15 cellular contexts compared by ENCODE assay signal in the genomic region with DNA sequence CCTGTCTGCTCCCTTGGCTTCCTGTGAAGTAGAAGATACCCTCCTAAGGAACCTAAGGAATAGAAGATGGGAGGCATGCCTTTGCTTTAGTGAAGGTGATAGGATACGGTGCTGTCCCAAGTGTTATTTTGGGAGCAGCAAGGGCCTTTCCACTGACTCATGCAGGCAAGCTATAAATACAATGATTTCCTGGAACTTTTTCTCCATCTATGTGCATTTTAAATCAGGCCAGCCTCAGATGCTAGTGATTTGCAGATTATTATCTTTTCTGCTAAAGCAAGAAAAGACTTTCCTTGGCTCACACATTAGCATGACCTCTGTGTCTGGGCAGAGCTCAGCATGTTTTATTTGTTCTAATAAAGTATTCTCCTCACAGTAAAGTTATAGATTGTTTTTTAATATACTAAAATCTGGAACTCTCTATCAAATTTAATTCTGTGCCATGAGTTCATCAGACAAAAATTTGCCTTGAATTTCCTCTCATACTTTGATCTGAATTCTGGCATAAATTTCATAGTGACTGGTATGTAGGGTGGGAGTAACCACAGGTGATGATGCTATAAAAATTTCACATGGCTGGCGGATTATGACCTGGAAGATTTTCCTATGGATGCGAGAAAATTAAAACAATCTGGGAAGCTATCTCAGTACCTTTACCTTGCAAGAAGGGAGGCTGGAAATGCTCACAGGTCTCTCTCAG.
A peak's percentile ranks its signal among the peaks of the same experiment; 100 is the strongest.
DNase-seq lines count a peak whose midpoint lies in the region; ATAC-seq, FAIRE-seq and TF ChIP-seq lines count a peak whose summit lies in the region.
"Had no signal": no experiment of that assay in that cellular context is flagged by ENCODE, and none has a peak within 500 bp of the region (broad histone marks: within the 10 kb centered on the region; RNA-seq: fewer than 3 reads in every experiment).

No MANE protein-coding gene starts in this region.

- no peak overlapping the region for H3K4me3 ChIP-seq in thoracic aorta
- H3K4me3 ChIP-seq: dorsolateral prefrontal cortex had no signal

- H3K36me3 ChIP-seq in thoracic aorta, result no peaks in the 10 kb centered on the region

- H3K27me3 ChIP-seq in foreskin keratinocyte (no peaks in the 10 kb centered on the region), thoracic aorta (replicated peaks; ENCODE audit: insufficient read depth) (no peaks in the 10 kb centered on the region)

- TF ChIP-seq POLR2A in H54 (IDR thresholded peaks at IDR 0.05; ENCODE audit: low read depth, low read length), result no peak

- H3K4me1 ChIP-seq in foreskin keratinocyte (peaks cover 27% of the 10 kb centered on the region), thoracic aorta (ENCODE audit: control insufficient read depth in 1 of 2, low read depth in 2 of 2) (peaks cover 10 to 33% of the 10 kb centered on the region in 2 donors)

- H3K27ac ChIP-seq in VCaP (peak overlapping the region; percentile 83), foreskin keratinocyte (no peak overlapping the region), thoracic aorta (peak overlapping the region; percentile 82 to 86)

- FAIRE-seq in H54 (lab: Jason Lieb, UNC), result no peak

- ATAC-seq in foreskin keratinocyte (peak; percentile 46), thoracic aorta (ENCODE audit: insufficient number of reproducible peaks, low FRiP score, low read depth) (no peak)

- TF ChIP-seq CTCF in VCaP (conservative IDR thresholded peaks at IDR 0.05), result no peak
- no peak for TF ChIP-seq CTCF in foreskin keratinocyte (conservative IDR thresholded peaks at IDR 0.05)
- no peak for TF ChIP-seq CTCF in thoracic aorta (IDR thresholded peaks at IDR 0.05)

- H3K9me3 ChIP-seq in thoracic aorta, result no peaks in the 10 kb centered on the region

- DNase-seq in H54 (ENCODE audit: insufficient read length, low spot score) (peak; percentile 3), foreskin keratinocyte (peak; percentile 21 to 42), thoracic aorta (ENCODE audit: low spot score) (no peak), amygdala (lab: John Stamatoyannopoulos, UW) (no peak), AML-193 (lab: John Stamatoyannopoulos, UW) (no peak), NCI-H1694 (lab: John Stamatoyannopoulos, UW) (no peak)
- DNase-seq: activated CD4-positive, alpha-beta T cell treated with anti-CD3 and anti-CD28 coated beads, Interleukin-2, amount 10 ng/mL, durations not matched to agents 7 days and 5 days; activated naive CD4-positive, alpha-beta T cell; DMS79; naive B cell; NCI-H187; NK-92 treated with Interleukin-12 subunit alpha and Interleukin-12 subunit beta, amount 100 ng/mL, for 24 hours; stimulated activated CD4-positive, alpha-beta T cell treated with anti-CD3 and anti-CD28 coated beads, Interleukin-12 subunit alpha, Interleukin-12 subunit beta, amount 100 ng/mL, for 4 hours had no signal

Comparison
In these comparisons a context has a peak if more than half of its experiments do, and no peak if none do; other contexts are left out.
1. DNase-seq: peak in H54 (single experiment) and foreskin keratinocyte (2 of 2); none in thoracic aorta (single experiment), amygdala (0 of 56), AML-193 (0 of 2) and NCI-H1694 (single experiment).